In the genomic region with DNA sequence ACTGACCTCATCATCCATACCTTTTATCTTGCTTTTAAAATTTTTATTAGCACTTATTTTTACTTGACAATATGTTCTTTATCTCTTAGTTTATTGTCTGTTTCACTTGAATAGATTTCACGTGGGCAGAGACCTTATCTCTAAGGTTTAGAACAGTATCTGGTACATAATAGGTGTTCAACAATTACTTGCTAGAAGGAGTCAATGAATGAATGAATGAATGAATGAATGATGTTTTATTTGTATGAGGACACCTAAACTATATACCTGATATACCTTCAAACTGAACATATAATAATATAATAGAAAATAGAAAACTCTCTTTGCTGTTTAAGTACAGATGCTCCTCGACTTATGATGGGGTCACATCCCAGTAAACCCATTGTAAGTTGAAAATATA, we compare ENCODE assay signal across 3 cellular contexts.
TF ChIP-seq lines count a peak whose summit lies in the region.

No MANE protein-coding gene starts in this region.

TF ChIP-seq in HepG2, 621 proteins besides CTCF, POLR2A, EP300 and RAD21:
- TF ChIP-seq ZNF24 (IDR thresholded peaks at IDR 0.05) (0 out of 2 replicates have a peak, but pooled peaks have one; percentile 60), BCL6 (CRISPR knock-in tag; IDR thresholded peaks at IDR 0.05) (no peak)

TF ChIP-seq in GM12878, 131 proteins besides CTCF, POLR2A, EP300 and RAD21:
- TF ChIP-seq ZNF24 (IDR thresholded peaks at IDR 0.05) = peak; percentile 86
- no peak for TF ChIP-seq POLR2AphosphoS2 (IDR thresholded peaks at IDR 0.05; ENCODE audit: low read depth, low read length)
- TF ChIP-seq POU2F2 (IDR thresholded peaks at IDR 0.05; ENCODE audit: borderline replicate concordance, low read depth, low read length) = no peak
TF ChIP-seq in GM12878: peak in this region for 1.

TF ChIP-seq in K562, 482 proteins besides CTCF, POLR2A, EP300 and RAD21:
- TF ChIP-seq, protein P1, sequence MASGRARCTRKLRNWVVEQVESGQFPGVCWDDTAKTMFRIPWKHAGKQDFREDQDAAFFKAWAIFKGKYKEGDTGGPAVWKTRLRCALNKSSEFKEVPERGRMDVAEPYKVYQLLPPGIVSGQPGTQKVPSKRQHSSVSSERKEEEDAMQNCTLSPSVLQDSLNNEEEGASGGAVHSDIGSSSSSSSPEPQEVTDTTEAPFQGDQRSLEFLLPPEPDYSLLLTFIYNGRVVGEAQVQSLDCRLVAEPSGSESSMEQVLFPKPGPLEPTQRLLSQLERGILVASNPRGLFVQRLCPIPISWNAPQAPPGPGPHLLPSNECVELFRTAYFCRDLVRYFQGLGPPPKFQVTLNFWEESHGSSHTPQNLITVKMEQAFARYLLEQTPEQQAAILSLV (tag; IDR thresholded peaks at IDR 0.05) = no peak
- TF ChIP-seq ZNF24 (IDR thresholded peaks at IDR 0.05) = peak; percentile 39; the same call in 1 of the 2 replicates
TF ChIP-seq in K562: peak in this region for 1.
